Comparison of ENCODE assay signal across 8 cellular contexts in genomic region chr14:101760138-101761011, GRCh38. TPM values are rescaled to one million over a fixed set of nuclear protein-coding genes. Genes with fewer than 3 reads are reported as not detected.
DNase-seq lines count a peak whose midpoint lies in the region; ATAC-seq and TF ChIP-seq lines count a peak whose summit lies in the region.

No MANE protein-coding gene starts in this region.

- TF ChIP-seq POLR2A in testis (IDR thresholded peaks at IDR 0.05): no peak

- peak overlapping the region; percentile 56 for H3K4me3 Mint-ChIP-seq in osteocyte (ENCODE audit: unreplicated experiment)

- intact Hi-C loops in head of caudate nucleus (cut with DNase I): loop anchor here (5.0 kb wide), 2 partner anchors 187 to 207 kb away; no protein-coding TSS in a partner anchor
- intact Hi-C loops in testis (cut with DNase I; ENCODE audit: low total_unique reads): loop anchor here (10.0 kb wide), 1 partner anchor 204 kb away; the partner anchor contains the start of gene DYNC1H1

- TF ChIP-seq CTCF in osteocyte (IDR thresholded peaks at IDR 0.05) (no peak), testis (IDR thresholded peaks at IDR 0.05) (no peak)

- no peaks in the 10 kb centered on the region for H3K27me3 ChIP-seq in testis

- H3K27ac Mint-ChIP-seq in osteocyte (ENCODE audit: unreplicated experiment): no peak overlapping the region

- peak overlapping the region; percentile 88 to 97 for H3K4me3 ChIP-seq in testis

- DNase-seq in GDM1 (lab: John Stamatoyannopoulos, UW) (peak; percentile 98), NCI-H1436 (lab: John Stamatoyannopoulos, UW) (peak; percentile 98), SW 1271 (lab: John Stamatoyannopoulos, UW) (peak; percentile 83 to 95), head of caudate nucleus (peak; percentile 94 to 100 (median 99)), osteocyte (ENCODE audit: extremely low spot score, unreplicated experiment) (peak; percentile 99), testis (peak; percentile 98)
- DNase-seq in activated naive CD8-positive, alpha-beta T cell treated with anti-CD3 and anti-CD28 coated beads, Interleukin-2, amount 50 U/mL, for 16 hours (ENCODE audit: low read depth, low spot score): peak; percentile 93

- 1 to 2% methylated on average over 30 to 47 of the region's 63 CpGs for WGBS in testis, 2 donors

- no peaks in the 10 kb centered on the region for H3K9me3 Mint-ChIP-seq in osteocyte (ENCODE audit: unreplicated experiment)

- no peaks in the 10 kb centered on the region for H3K36me3 ChIP-seq in testis (ENCODE audit: low read depth, missing control alignments)

- H3K27me3 Mint-ChIP-seq in osteocyte (ENCODE audit: unreplicated experiment): peaks cover 30% of the 10 kb centered on the region

- peak; percentile 53 for ATAC-seq in HG02678 (IDR thresholded peaks at IDR 0.05; ENCODE audit: unreplicated experiment)

- no peaks in the 10 kb centered on the region for H3K9me3 ChIP-seq in testis

- peaks cover 15% of the 10 kb centered on the region for H3K4me1 Mint-ChIP-seq in osteocyte (ENCODE audit: unreplicated experiment)

- H3K4me1 ChIP-seq in testis: peaks cover 10% of the 10 kb centered on the region

- peaks cover 17% of the 10 kb centered on the region for H3K36me3 Mint-ChIP-seq in osteocyte (ENCODE audit: unreplicated experiment)

- peak overlapping the region; percentile 94 to 96 for H3K27ac ChIP-seq in testis

RNA-seq across cellular contexts. Expression of gene PPP2R5C, which starts 1.1 kb away (rescaled TPM):
- 115 and 116 TPM in 2 replicates for total RNA-seq in osteocyte
- 100 to 1,000 TPM; 106 to 126 TPM for total RNA-seq in testis
- 166 TPM for polyA plus RNA-seq in testis (ENCODE audit: insufficient read depth, low read depth, low replicate concordance)

Comparison
In these comparisons a context has a peak if more than half of its experiments do, and no peak if none do; other contexts are left out.
1. Peak in every context shown above with its lines: DNase-seq, ATAC-seq, H3K4me3 ChIP-seq and H3K27ac ChIP-seq.